ENCODE assay signal across 15 cellular contexts in the genomic region with DNA sequence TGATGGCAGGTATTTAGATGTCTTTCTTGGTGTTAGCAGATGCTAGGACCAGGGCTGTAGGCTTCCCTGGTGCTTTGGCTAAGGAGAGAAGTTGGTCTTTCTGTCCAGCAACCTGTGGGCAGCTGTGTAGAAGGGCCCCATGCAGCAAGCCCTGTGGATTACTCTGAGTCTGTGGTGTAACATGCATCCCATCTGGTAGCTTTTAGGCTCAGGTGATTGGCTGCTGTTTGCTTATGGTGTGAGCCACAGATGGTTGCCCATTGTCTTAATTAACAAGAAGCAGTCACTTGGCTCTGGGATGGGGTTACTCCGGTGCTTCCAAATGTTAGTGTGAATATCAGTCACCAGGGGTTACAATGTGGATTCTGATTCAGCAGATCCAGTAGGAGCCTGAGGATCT.
"Had no signal": no experiment of that assay in that cellular context is flagged by ENCODE, and none has a peak within 500 bp of the region (broad histone marks: within the 10 kb centered on the region; RNA-seq: fewer than 3 reads in every experiment).

No MANE protein-coding gene starts in this region.

- ATAC-seq: stimulated activated naive B cell treated with anti-CD40 and anti-IgM and Interleukin-4, amounts not matched to agents 10 μg/mL and 1 μg/mL and 100 μg/mL, for 72 hours had no signal

- H3K9me3 Mint-ChIP-seq: activated CD4-positive, alpha-beta memory T cell treated with anti-CD3 and anti-CD28 coated beads for 36 hours; activated naive CD4-positive, alpha-beta T cell treated with anti-CD3 and anti-CD28 coated beads, Interleukin-2, amount 10 ng/mL, durations not matched to agents 7 days and 5 days; activated T-cell treated with anti-CD3 and anti-CD28 coated beads, Interleukin-2, amount 50 U/mL, for 24 hours; nephron; stimulated activated naive B cell treated with anti-CD40 and anti-IgM and Interleukin-4, amounts not matched to agents 10 μg/mL and 1 μg/mL and 100 μg/mL, for 72 hours had no signal

- H3K9me3 ChIP-seq: tibial nerve, vagina had no signal

- H3K27me3 ChIP-seq: dorsolateral prefrontal cortex, tibial nerve, vagina had no signal

- H3K4me3 Mint-ChIP-seq: activated CD4-positive, alpha-beta memory T cell treated with anti-CD3 and anti-CD28 coated beads for 36 hours; activated naive CD4-positive, alpha-beta T cell treated with anti-CD3 and anti-CD28 coated beads, Interleukin-2, amount 10 ng/mL, durations not matched to agents 7 days and 5 days; activated T-cell treated with anti-CD3 and anti-CD28 coated beads, Interleukin-2, amount 50 U/mL, for 24 hours; nephron; stimulated activated naive B cell treated with anti-CD40 and anti-IgM and Interleukin-4, amounts not matched to agents 10 μg/mL and 1 μg/mL and 100 μg/mL, for 72 hours had no signal

- H3K4me1 Mint-ChIP-seq: activated naive CD4-positive, alpha-beta T cell treated with anti-CD3 and anti-CD28 coated beads, Interleukin-2, amount 10 ng/mL, durations not matched to agents 7 days and 5 days; stimulated activated naive B cell treated with anti-CD40 and anti-IgM and Interleukin-4, amounts not matched to agents 10 μg/mL and 1 μg/mL and 100 μg/mL, for 72 hours had no signal

- H3K27ac Mint-ChIP-seq: activated CD4-positive, alpha-beta memory T cell treated with anti-CD3 and anti-CD28 coated beads for 36 hours; activated naive CD4-positive, alpha-beta T cell treated with anti-CD3 and anti-CD28 coated beads, Interleukin-2, amount 10 ng/mL, durations not matched to agents 7 days and 5 days; activated T-cell treated with anti-CD3 and anti-CD28 coated beads, Interleukin-2, amount 50 U/mL, for 24 hours; nephron; stimulated activated naive B cell treated with anti-CD40 and anti-IgM and Interleukin-4, amounts not matched to agents 10 μg/mL and 1 μg/mL and 100 μg/mL, for 72 hours had no signal

- DNase-seq: activated CD4-positive, alpha-beta memory T cell treated with anti-CD3 and anti-CD28 coated beads for 36 hours; activated naive CD4-positive, alpha-beta T cell treated with anti-CD3 and anti-CD28 coated beads, Interleukin-2, amount 10 ng/mL, durations not matched to agents 7 days and 5 days; activated T-cell treated with anti-CD3 and anti-CD28 coated beads, Interleukin-2, amount 50 U/mL, for 24 hours; erythroblast; kidney glomerular epithelial cell; mesenchymal stem cell; occipital lobe; stimulated activated CD4-positive, alpha-beta T cell treated with anti-CD3 and anti-CD28 coated beads, Interleukin-15, amount 100 ng/mL, for 24 hours; stimulated activated CD4-positive, alpha-beta T cell treated with anti-CD3 and anti-CD28 coated beads, Interleukin-4, amount 100 ng/mL, for 1 hour; stimulated activated naive B cell treated with anti-CD40 and anti-IgM and Interleukin-4, amounts not matched to agents 10 μg/mL and 1 μg/mL and 100 μg/mL, for 72 hours; substantia nigra had no signal

- H3K27ac ChIP-seq: dorsolateral prefrontal cortex, tibial nerve, vagina had no signal

- H3K4me1 ChIP-seq: vagina had no signal

- H3K4me3 ChIP-seq: dorsolateral prefrontal cortex, tibial nerve, vagina had no signal

- H3K27me3 Mint-ChIP-seq: activated naive CD4-positive, alpha-beta T cell treated with anti-CD3 and anti-CD28 coated beads, Interleukin-2, amount 10 ng/mL, durations not matched to agents 7 days and 5 days; stimulated activated naive B cell treated with anti-CD40 and anti-IgM and Interleukin-4, amounts not matched to agents 10 μg/mL and 1 μg/mL and 100 μg/mL, for 72 hours had no signal

- H3K36me3 Mint-ChIP-seq: activated CD4-positive, alpha-beta memory T cell treated with anti-CD3 and anti-CD28 coated beads for 36 hours; activated naive CD4-positive, alpha-beta T cell treated with anti-CD3 and anti-CD28 coated beads, Interleukin-2, amount 10 ng/mL, durations not matched to agents 7 days and 5 days; stimulated activated naive B cell treated with anti-CD40 and anti-IgM and Interleukin-4, amounts not matched to agents 10 μg/mL and 1 μg/mL and 100 μg/mL, for 72 hours had no signal
